Comparison of ENCODE assay signal across 8 cellular contexts in the genomic region with DNA sequence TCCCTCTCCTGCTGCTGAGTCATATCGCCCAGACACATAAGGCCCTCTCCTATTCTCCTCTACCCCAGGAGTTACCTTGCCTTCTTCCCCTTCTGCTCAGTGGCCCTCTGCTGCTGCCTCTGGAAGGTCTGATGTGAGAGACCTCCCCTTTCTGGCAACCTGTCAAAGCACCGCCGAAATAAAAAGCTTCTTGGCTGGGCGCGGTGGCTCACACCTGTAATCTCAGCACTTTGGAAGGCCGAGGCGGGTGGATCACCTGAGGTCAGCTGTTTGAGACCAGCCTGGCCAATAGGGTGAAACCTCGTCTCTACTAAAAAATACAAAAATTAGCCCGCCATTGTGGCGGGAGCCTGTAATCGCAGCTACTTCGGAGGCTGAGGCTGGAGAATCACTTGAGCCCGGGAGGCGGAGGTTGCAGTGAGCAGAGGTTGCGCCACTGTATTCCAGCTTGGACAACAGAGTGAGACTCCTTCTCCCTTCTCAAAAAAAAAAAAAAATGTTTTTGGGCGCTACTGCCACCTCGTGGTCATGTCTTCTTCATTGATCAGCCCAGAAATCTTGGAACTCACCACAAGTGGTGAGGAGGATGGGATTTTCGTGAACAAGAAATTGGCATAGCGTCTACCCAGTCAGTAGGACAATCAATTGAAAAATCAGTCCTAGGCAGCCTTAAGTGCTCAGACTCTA. TPM values are rescaled to one million over a fixed set of nuclear protein-coding genes. Genes with fewer than 3 reads are reported as not detected.
A peak's percentile ranks its signal among the peaks of the same experiment; 100 is the strongest.
DNase-seq lines count a peak whose midpoint lies in the region; ATAC-seq, FAIRE-seq and TF ChIP-seq lines count a peak whose summit lies in the region.

No MANE protein-coding gene starts in this region.

- peak; percentile 53 for TF ChIP-seq CTCF in KMS-11 (conservative IDR thresholded peaks at IDR 0.05; ENCODE audit: low read depth, low read length)
- TF ChIP-seq CTCF in WTC11 (IDR thresholded peaks at IDR 0.05) = no peak
- peak; percentile 45 for TF ChIP-seq CTCF in kidney (IDR thresholded peaks at IDR 0.05; ENCODE audit: borderline replicate concordance, extremely low read depth, insufficient read depth)

- H3K4me2 ChIP-seq in KMS-11 = peak overlapping the region; percentile 45; the same call in 1 of the 2 replicates

- ATAC-seq in Right ventricle myocardium inferior (peak; percentile 20), WTC11 (peak; percentile 32; the same call in 1 of the 2 replicates)

- H2AFZ ChIP-seq in KMS-11 (ENCODE audit: low read depth) = peak overlapping the region; percentile 49

- H3K36me3 Mint-ChIP-seq in WTC11 = no peaks in the 10 kb centered on the region

- intact Hi-C loops in Right ventricle myocardium inferior (cut with DNase I) (loop anchor here (1.0 kb wide), 1 partner anchor 98 kb away; no protein-coding TSS in a partner anchor), cardiac septum (cut with DNase I) (no loop called here), kidney (cut with DNase I) (no loop called here)

- H3K27ac ChIP-seq in KMS-11 = no peak overlapping the region
- no peak overlapping the region for H3K27ac ChIP-seq in kidney (ENCODE audit: low read depth in 2 of 2, low read length in 2 of 2)

- H3K27me3 ChIP-seq in KMS-11 (ENCODE audit: insufficient read depth, low read depth) = no peaks in the 10 kb centered on the region

- H4K20me1 ChIP-seq in KMS-11 (ENCODE audit: insufficient read depth) = no peaks in the 10 kb centered on the region

- no peak overlapping the region for H3K4me3 ChIP-seq in KMS-11 (IDR thresholded peaks at IDR 0.05; ENCODE audit: insufficient read depth, low read depth, low read length)
- no peak overlapping the region for H3K4me3 ChIP-seq in kidney (ENCODE audit: low read length in 2 of 2)

- H3K36me3 ChIP-seq in KMS-11 (ENCODE audit: insufficient read depth) (no peaks in the 10 kb centered on the region), kidney (ENCODE audit: control insufficient read depth in 1 of 2, insufficient read depth in 2 of 2, low read length in 2 of 2) (no peaks in the 10 kb centered on the region)

- no peaks in the 10 kb centered on the region for H3K9me3 Mint-ChIP-seq in WTC11

- peak; percentile 63 for FAIRE-seq in kidney (lab: Jason Lieb, UNC)

- H3K9ac ChIP-seq in KMS-11 (no peak overlapping the region), kidney (ENCODE audit: low read length in 2 of 2) (no peak overlapping the region)

- CTCF ChIA-PET in WTC11 (lab: Charles Lee) = interaction anchor here (0.6 to 1.3 kb wide), 3 partner anchors 10 to 98 kb away, joined by 3 read pairs; no protein-coding TSS in a partner anchor

- no peaks in the 10 kb centered on the region for H3K79me2 ChIP-seq in KMS-11 (ENCODE audit: insufficient read depth, low read depth)

- DNase-seq in Right ventricle myocardium inferior (ENCODE audit: missing footprints) (no peak), cardiac septum (ENCODE audit: low spot score) (no peak), WTC11 (ENCODE audit: low spot score) (peak; percentile 8), kidney (peak; percentile 30), SW 1271 (lab: John Stamatoyannopoulos, UW) (no peak), DMS79 (lab: John Stamatoyannopoulos, UW) (no peak)
- no peak for DNase-seq in effector CD4-positive, alpha-beta T cell

- H3K4me1 ChIP-seq in KMS-11 (ENCODE audit: low read depth, poor library complexity, severe bottlenecking) (no peaks in the 10 kb centered on the region), kidney (ENCODE audit: control insufficient read depth in 1 of 2, insufficient read depth in 1 of 2, low read depth in 1 of 2, low read length in 2 of 2) (no peaks in the 10 kb centered on the region)

- no peak overlapping the region for H3K4me3 Mint-ChIP-seq in WTC11

- H3K9me3 ChIP-seq in kidney (ENCODE audit: control insufficient read depth in 1 of 2, low read length in 2 of 2) = no peaks in the 10 kb centered on the region

- H3K4me1 Mint-ChIP-seq in WTC11 = no peaks in the 10 kb centered on the region

- no peak overlapping the region for H3K27ac Mint-ChIP-seq in WTC11

- no peaks in the 10 kb centered on the region; the same call in 1 of the 2 replicates for H3K27me3 Mint-ChIP-seq in WTC11 (ENCODE audit: low read depth)

- POLR2A ChIA-PET in WTC11 (lab: Charles Lee) = no interaction called here

TF ChIP-seq in WTC11, 78 proteins besides CTCF, POLR2A, EP300 and RAD21:
- TF ChIP-seq, protein P1, sequence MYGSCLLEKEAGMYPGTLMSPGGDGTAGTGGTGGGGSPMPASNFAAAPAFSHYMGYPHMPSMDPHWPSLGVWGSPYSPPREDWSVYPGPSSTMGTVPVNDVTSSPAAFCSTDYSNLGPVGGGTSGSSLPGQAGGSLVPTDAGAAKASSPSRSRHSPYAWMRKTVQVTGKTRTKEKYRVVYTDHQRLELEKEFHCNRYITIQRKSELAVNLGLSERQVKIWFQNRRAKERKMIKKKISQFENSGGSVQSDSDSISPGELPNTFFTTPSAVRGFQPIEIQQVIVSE (CRISPR knock-in tag; IDR thresholded peaks at IDR 0.05; ENCODE audit: borderline replicate concordance) = no peak
- TF ChIP-seq ZNF121 (CRISPR knock-in tag; IDR thresholded peaks at IDR 0.05) = 0 out of 2 replicates have a peak, but pooled peaks have one; percentile 35
- TF ChIP-seq, protein P2, sequence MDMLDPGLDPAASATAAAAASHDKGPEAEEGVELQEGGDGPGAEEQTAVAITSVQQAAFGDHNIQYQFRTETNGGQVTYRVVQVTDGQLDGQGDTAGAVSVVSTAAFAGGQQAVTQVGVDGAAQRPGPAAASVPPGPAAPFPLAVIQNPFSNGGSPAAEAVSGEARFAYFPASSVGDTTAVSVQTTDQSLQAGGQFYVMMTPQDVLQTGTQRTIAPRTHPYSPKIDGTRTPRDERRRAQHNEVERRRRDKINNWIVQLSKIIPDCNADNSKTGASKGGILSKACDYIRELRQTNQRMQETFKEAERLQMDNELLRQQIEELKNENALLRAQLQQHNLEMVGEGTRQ (CRISPR knock-in tag; IDR thresholded peaks at IDR 0.05) = no peak
- no peak for TF ChIP-seq MYBL2 (CRISPR knock-in tag; IDR thresholded peaks at IDR 0.05)

RNA-seq across cellular contexts. Expression of a gene that starts 8.6 kb away (rescaled TPM):
- total RNA-seq in Right ventricle myocardium inferior = 3.9 TPM
- total RNA-seq in cardiac septum = 4.5 TPM
- 3.2 to 3.6 TPM (median 3.3 TPM) in 3 replicates for total RNA-seq in WTC11 (2021)
- total RNA-seq in kidney = 7.7 TPM
- polyA plus RNA-seq in kidney (ENCODE audit: insufficient read depth, low read depth, low replicate concordance) = 1.2 TPM

Comparison
In these comparisons a context has a peak if more than half of its experiments do, and no peak if none do; other contexts are left out.
1. DNase-seq: peak in WTC11 (single experiment) and kidney (single experiment); none in Right ventricle myocardium inferior (single experiment), cardiac septum (single experiment), SW 1271 (0 of 2), effector CD4-positive, alpha-beta T cell (single experiment) and DMS79 (single experiment).